In the genomic region with DNA sequence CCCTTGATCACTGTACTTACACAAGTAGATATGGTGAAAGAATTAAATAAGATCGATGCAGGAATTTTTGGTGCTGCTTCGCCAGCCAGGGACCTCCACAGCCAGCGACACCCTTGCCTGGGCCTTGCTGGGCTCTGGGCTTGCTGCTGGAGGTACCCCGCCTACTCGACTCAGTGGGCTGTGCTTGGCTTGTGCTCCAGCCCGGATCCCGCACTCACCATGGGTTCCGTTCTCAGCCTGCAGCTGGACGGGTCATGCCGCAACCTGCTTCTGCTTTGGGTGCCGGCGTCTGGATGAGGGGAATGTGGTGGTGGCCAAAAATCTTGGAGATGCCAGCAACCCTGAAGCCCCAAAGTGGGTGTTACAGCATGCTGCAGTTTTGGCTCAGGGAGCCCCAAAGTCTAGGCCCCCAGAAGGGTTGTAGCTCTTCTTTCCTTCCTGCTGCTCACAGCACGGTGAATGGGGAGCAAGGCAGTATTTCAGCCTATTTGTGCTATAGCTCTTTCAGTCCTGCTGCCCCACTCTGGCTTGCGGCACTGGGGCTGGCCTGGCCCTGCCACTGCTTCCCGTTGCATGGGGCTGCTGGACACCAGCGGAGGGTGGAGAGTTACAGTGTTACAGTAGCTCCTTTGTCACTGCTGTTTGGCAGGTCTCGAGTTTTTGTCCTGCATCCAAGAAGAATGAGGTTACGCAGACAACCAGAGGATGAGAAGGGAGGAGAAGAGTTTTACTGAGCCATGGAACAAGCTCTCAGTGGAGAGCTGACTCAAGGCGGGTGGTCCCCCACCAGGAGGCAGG, we compare ENCODE assay signal across 25 cellular contexts.
"Had no signal": no experiment of that assay in that cellular context is flagged by ENCODE, and none has a peak within 500 bp of the region (broad histone marks: within the 10 kb centered on the region; RNA-seq: fewer than 3 reads in every experiment).

No MANE protein-coding gene starts in this region.

- H3K9me3 ChIP-seq: lower lobe of right lung, ovary, prostate gland, right lobe of liver, thoracic aorta, transverse colon had no signal

- H3K27me3 ChIP-seq: ovary, right lobe of liver, transverse colon had no signal

- FAIRE-seq: colon, endothelial cell of umbilical vein, frontal cortex, kidney had no signal

- H3K27me3 Mint-ChIP-seq: dendritic cell treated with granulocyte-macrophage colony-stimulating factor and Interleukin-4, amounts not matched to agents 40 ng/mL and 50 ng/mL, for 4 days; memory B cell; natural killer cell treated with Interleukin-12 subunit alpha and Interleukin-12 subunit beta and Interleukin-15 and Interleukin-18, amount 100 ng/mL, for 72 hours; stimulated activated naive CD8-positive, alpha-beta T cell treated with anti-CD3 and anti-CD28 coated beads, Interleukin-15, Interleukin-2, amounts not matched to agents 100 ng/mL and 50 ng/mL, for 24 hours had no signal

- ATAC-seq: left cardiac atrium; lower lobe of right lung; natural killer cell treated with Interleukin-12 subunit alpha and Interleukin-12 subunit beta and Interleukin-15 and Interleukin-18, amount 100 ng/mL, for 72 hours; right lobe of liver; stimulated activated effector memory CD8-positive, alpha-beta T cell treated with anti-CD3 and anti-CD28 coated beads, Interleukin-12 subunit alpha, Interleukin-12 subunit beta, amount 100 ng/mL, for 72 hours had no signal

- H3K4me1 Mint-ChIP-seq: immature natural killer cell; memory B cell; stimulated activated effector memory CD8-positive, alpha-beta T cell treated with anti-CD3 and anti-CD28 coated beads, Interleukin-12 subunit alpha, Interleukin-12 subunit beta, amount 100 ng/mL, for 72 hours had no signal

- H3K36me3 Mint-ChIP-seq: immature natural killer cell; memory B cell; natural killer cell treated with Interleukin-12 subunit alpha and Interleukin-12 subunit beta and Interleukin-15 and Interleukin-18, amount 100 ng/mL, for 72 hours; stimulated activated effector memory CD8-positive, alpha-beta T cell treated with anti-CD3 and anti-CD28 coated beads, Interleukin-12 subunit alpha, Interleukin-12 subunit beta, amount 100 ng/mL, for 72 hours had no signal

- H3K27ac ChIP-seq: left ventricle myocardium inferior, lower lobe of right lung, ovary, prostate gland, right lobe of liver, thoracic aorta, transverse colon had no signal

- H3K9me3 Mint-ChIP-seq: dendritic cell treated with granulocyte-macrophage colony-stimulating factor and Interleukin-4, amounts not matched to agents 40 ng/mL and 50 ng/mL, for 4 days; immature natural killer cell; memory B cell; natural killer cell treated with Interleukin-12 subunit alpha and Interleukin-12 subunit beta and Interleukin-15 and Interleukin-18, amount 100 ng/mL, for 72 hours; stimulated activated effector memory CD8-positive, alpha-beta T cell treated with anti-CD3 and anti-CD28 coated beads, Interleukin-12 subunit alpha, Interleukin-12 subunit beta, amount 100 ng/mL, for 72 hours; stimulated activated naive CD8-positive, alpha-beta T cell treated with anti-CD3 and anti-CD28 coated beads, Interleukin-15, Interleukin-2, amounts not matched to agents 100 ng/mL and 50 ng/mL, for 24 hours had no signal

- DNase-seq: cerebellar nuclear complex; erythroblast; glutamatergic neuron; immature natural killer cell; kidney; left cardiac atrium; left ventricle myocardium inferior; lower lobe of right lung; midbrain; ovary; retina; right lobe of liver; stimulated activated CD4-positive, alpha-beta T cell treated with anti-CD3 and anti-CD28 coated beads, Interleukin-4, amount 100 ng/mL, for 1 hour; stimulated activated CD8-positive, alpha-beta memory T cell treated with anti-CD3 and anti-CD28 coated beads, Interleukin-4, amount 100 ng/mL, for 48 hours; transverse colon had no signal

- H3K4me3 Mint-ChIP-seq: dendritic cell treated with granulocyte-macrophage colony-stimulating factor and Interleukin-4, amounts not matched to agents 40 ng/mL and 50 ng/mL, for 4 days; immature natural killer cell; memory B cell; natural killer cell treated with Interleukin-12 subunit alpha and Interleukin-12 subunit beta and Interleukin-15 and Interleukin-18, amount 100 ng/mL, for 72 hours; stimulated activated effector memory CD8-positive, alpha-beta T cell treated with anti-CD3 and anti-CD28 coated beads, Interleukin-12 subunit alpha, Interleukin-12 subunit beta, amount 100 ng/mL, for 72 hours; stimulated activated naive CD8-positive, alpha-beta T cell treated with anti-CD3 and anti-CD28 coated beads, Interleukin-15, Interleukin-2, amounts not matched to agents 100 ng/mL and 50 ng/mL, for 24 hours had no signal

- H3K4me1 ChIP-seq: left ventricle myocardium inferior, lower lobe of right lung, prostate gland, right lobe of liver had no signal

- H3K27ac Mint-ChIP-seq: dendritic cell treated with granulocyte-macrophage colony-stimulating factor and Interleukin-4, amounts not matched to agents 40 ng/mL and 50 ng/mL, for 4 days; immature natural killer cell; memory B cell; natural killer cell treated with Interleukin-12 subunit alpha and Interleukin-12 subunit beta and Interleukin-15 and Interleukin-18, amount 100 ng/mL, for 72 hours; stimulated activated effector memory CD8-positive, alpha-beta T cell treated with anti-CD3 and anti-CD28 coated beads, Interleukin-12 subunit alpha, Interleukin-12 subunit beta, amount 100 ng/mL, for 72 hours; stimulated activated naive CD8-positive, alpha-beta T cell treated with anti-CD3 and anti-CD28 coated beads, Interleukin-15, Interleukin-2, amounts not matched to agents 100 ng/mL and 50 ng/mL, for 24 hours had no signal

- H3K4me3 ChIP-seq: left ventricle myocardium inferior, lower lobe of right lung, ovary, prostate gland, right lobe of liver, thoracic aorta, transverse colon had no signal

- H3K36me3 ChIP-seq: left ventricle myocardium inferior, lower lobe of right lung, ovary, prostate gland, right lobe of liver, thoracic aorta, transverse colon had no signal
